ENCODE assay signal across 26 cellular contexts in genomic region chr9:3920586-3921582, GRCh38.
DNase-seq lines count a peak whose midpoint lies in the region; ATAC-seq, FAIRE-seq and TF ChIP-seq lines count a peak whose summit lies in the region.
"Had no signal": no experiment of that assay in that cellular context is flagged by ENCODE, and none has a peak within 500 bp of the region (broad histone marks: within the 10 kb centered on the region; RNA-seq: fewer than 3 reads in every experiment).

No MANE protein-coding gene starts in this region.

- no TSS peak for BruUV-seq in MCF 10A (replicated peaks; lab: Mats Ljungman, UMichigan)

- H3K9me3 Mint-ChIP-seq in MCF 10A (ENCODE audit: unreplicated experiment) = no peaks in the 10 kb centered on the region
- H3K9me3 Mint-ChIP-seq in type B pancreatic cell = no peaks in the 10 kb centered on the region
- H3K9me3 Mint-ChIP-seq in activated naive CD4-positive, alpha-beta T cell treated with anti-CD3 and anti-CD28 coated beads, Interleukin-2, amount 10 ng/mL, durations not matched to agents 7 days and 5 days = no peaks in the 10 kb centered on the region
- H3K9me3 Mint-ChIP-seq: activated naive CD4-positive, alpha-beta T cell treated with anti-CD3 and anti-CD28 coated beads, Interleukin-2, amount 50 U/mL, for 72 hours; activated T-helper 1 cell treated with anti-CD3 and anti-CD28 coated beads, Interleukin-12 subunit alpha, Interleukin-12 subunit beta, Interleukin-2, Interleukin-4 antibody, amounts not matched to agents 30 ng/mL and 10 ng/mL and 1 ng/mL, durations not matched to agents 14 hours and 24 hours and 36 hours; stimulated activated memory B cell treated with anti-CD40 and anti-IgM and Interleukin-4, amounts not matched to agents 10 μg/mL and 1 μg/mL and 100 μg/mL, for 72 hours had no signal

- H3K27me3 Mint-ChIP-seq in MCF 10A (ENCODE audit: insufficient read depth, unreplicated experiment) (no peaks in the 10 kb centered on the region), type B pancreatic cell (no peaks in the 10 kb centered on the region)
- no peaks in the 10 kb centered on the region for H3K27me3 Mint-ChIP-seq in activated naive CD4-positive, alpha-beta T cell treated with anti-CD3 and anti-CD28 coated beads, Interleukin-2, amount 10 ng/mL, durations not matched to agents 7 days and 5 days
- H3K27me3 Mint-ChIP-seq: stimulated activated memory B cell treated with anti-CD40 and anti-IgM and Interleukin-4, amounts not matched to agents 10 μg/mL and 1 μg/mL and 100 μg/mL, for 72 hours had no signal

- H3K4me1 ChIP-seq in breast epithelium (no peaks in the 10 kb centered on the region), keratinocyte (ENCODE audit: control insufficient read depth, extremely low read depth, insufficient read depth, low read length) (no peaks in the 10 kb centered on the region)
- H3K4me1 ChIP-seq: sigmoid colon had no signal

- H3K4me3 ChIP-seq in breast epithelium = no peak overlapping the region
- H3K4me3 ChIP-seq in bronchial epithelial cell (ENCODE audit: low read depth, low read length) = no peak overlapping the region
- H3K4me3 ChIP-seq in keratinocyte (ENCODE audit: control insufficient read depth in 2 of 3, extremely low read depth in 1 of 3, insufficient read depth in 2 of 3, low read depth in 1 of 3, low read length in 3 of 3) = no peak overlapping the region
- H3K4me3 ChIP-seq: ascending aorta, K562, sigmoid colon, upper lobe of left lung had no signal

- no peak overlapping the region for H3K27ac ChIP-seq in breast epithelium
- no peak overlapping the region for H3K27ac ChIP-seq in keratinocyte (ENCODE audit: control insufficient read depth, insufficient read depth, low read length)
- H3K27ac ChIP-seq: ascending aorta, neutrophil, sigmoid colon, upper lobe of left lung had no signal

- H3K36me3 Mint-ChIP-seq in MCF 10A (ENCODE audit: insufficient read depth, unreplicated experiment) = no peaks in the 10 kb centered on the region
- H3K36me3 Mint-ChIP-seq in type B pancreatic cell = peaks cover 3% of the 10 kb centered on the region
- H3K36me3 Mint-ChIP-seq in activated naive CD4-positive, alpha-beta T cell treated with anti-CD3 and anti-CD28 coated beads, Interleukin-2, amount 10 ng/mL, durations not matched to agents 7 days and 5 days = no peaks in the 10 kb centered on the region
- H3K36me3 Mint-ChIP-seq: activated naive CD4-positive, alpha-beta T cell treated with anti-CD3 and anti-CD28 coated beads, Interleukin-2, amount 50 U/mL, for 72 hours; CD4-positive, alpha-beta memory T cell; stimulated activated memory B cell treated with anti-CD40 and anti-IgM and Interleukin-4, amounts not matched to agents 10 μg/mL and 1 μg/mL and 100 μg/mL, for 72 hours had no signal

- H4K20me1 ChIP-seq in keratinocyte (ENCODE audit: control insufficient read depth, extremely low read depth, insufficient read depth, low read length) = no peaks in the 10 kb centered on the region

- POLR2A ChIA-PET in MCF 10A (lab: Yijun Ruan, JAX) = no interaction called here

- H3K9me3 ChIP-seq in breast epithelium (no peaks in the 10 kb centered on the region), keratinocyte (ENCODE audit: control insufficient read depth, low read depth, low read length) (no peaks in the 10 kb centered on the region)
- H3K9me3 ChIP-seq: ascending aorta, neutrophil, sigmoid colon, upper lobe of left lung had no signal

- H3K36me3 ChIP-seq in breast epithelium = no peaks in the 10 kb centered on the region
- H3K36me3 ChIP-seq in bronchial epithelial cell (ENCODE audit: control insufficient read depth, insufficient read depth, low read length) = no peaks in the 10 kb centered on the region
- H3K36me3 ChIP-seq in keratinocyte (ENCODE audit: control insufficient read depth in 2 of 2, extremely low read depth in 1 of 2, insufficient read depth in 2 of 2, low read length in 2 of 2) = no peaks in the 10 kb centered on the region
- H3K36me3 ChIP-seq: ascending aorta, neutrophil, sigmoid colon, upper lobe of left lung had no signal

- H3K27me3 ChIP-seq in breast epithelium = no peaks in the 10 kb centered on the region
- no peaks in the 10 kb centered on the region for H3K27me3 ChIP-seq in bronchial epithelial cell (ENCODE audit: control insufficient read depth, insufficient read depth, low read length)
- H3K27me3 ChIP-seq in keratinocyte (ENCODE audit: control insufficient read depth, extremely low read depth, insufficient read depth, low read length) = no peaks in the 10 kb centered on the region
- H3K27me3 ChIP-seq: ascending aorta, neutrophil, sigmoid colon, upper lobe of left lung had no signal

- CTCF ChIA-PET in MCF 10A (lab: Yijun Ruan, JAX) = interaction anchor here (0.5 to 0.7 kb wide), 3 partner anchors 46 to 740 kb away, joined by 3 to 5 read pairs (median 3); no protein-coding TSS in a partner anchor
- CTCF ChIA-PET in activated naive CD4-positive, alpha-beta T cell treated with anti-CD3 and anti-CD28 coated beads, Interleukin-2, amount 10 ng/mL, durations not matched to agents 7 days and 5 days (lab: Charles Lee) = no interaction called here

- in situ Hi-C loops in KBM-7 (cut with MboI; ENCODE audit: low pct_unique_long_range_greater_than_20kb, low sequenced_read_pairs) = no loop called here

- no peaks in the 10 kb centered on the region for H3K79me2 ChIP-seq in keratinocyte (ENCODE audit: control insufficient read depth, insufficient read depth, low read length)

- FAIRE-seq in bronchial epithelial cell (lab: Jason Lieb, UNC) = peak; percentile 81
- peak; percentile 39 for FAIRE-seq in keratinocyte (lab: Jason Lieb, UNC)
- FAIRE-seq: K562 had no signal

- no peak for TF ChIP-seq CTCF in MCF 10A (IDR thresholded peaks at IDR 0.05; ENCODE audit: unreplicated experiment)
- no peak for TF ChIP-seq CTCF in breast epithelium (IDR thresholded peaks at IDR 0.05)
- no peak for TF ChIP-seq CTCF in bronchial epithelial cell (IDR thresholded peaks at IDR 0.05; ENCODE audit: insufficient read depth, low read length, severe bottlenecking)
- TF ChIP-seq CTCF in keratinocyte (optimal IDR thresholded peaks at IDR 0.05 in 1 of 3, IDR thresholded peaks at IDR 0.05 in 1 of 3, conservative IDR thresholded peaks at IDR 0.05 in 1 of 3; ENCODE audit: extremely low read depth in 1 of 3, insufficient read depth in 2 of 3, low read length in 3 of 3) = no peak
- TF ChIP-seq CTCF in type B pancreatic cell (conservative IDR thresholded peaks at IDR 0.05) = no peak

- no peak overlapping the region for H3K4me2 ChIP-seq in keratinocyte (ENCODE audit: control insufficient read depth, extremely low read depth, insufficient read depth, low read depth, low read length)

- dilution Hi-C loops in keratinocyte (cut with MboI; ENCODE audit: extremely low pct_ligation_motif_present, low sequenced_read_pairs) = no loop called here

- no peak for ATAC-seq in HG02870 (IDR thresholded peaks at IDR 0.05; ENCODE audit: unreplicated experiment)
- ATAC-seq: activated naive CD4-positive, alpha-beta T cell treated with anti-CD3 and anti-CD28 coated beads, Interleukin-2, amount 50 U/mL, for 72 hours; K562; stimulated activated memory B cell treated with anti-CD40 and anti-IgM and Interleukin-4, amounts not matched to agents 10 μg/mL and 1 μg/mL and 100 μg/mL, for 72 hours had no signal

- no peaks in the 10 kb centered on the region for H3K9me1 ChIP-seq in keratinocyte (ENCODE audit: control insufficient read depth, extremely low read depth, insufficient read depth, low read length)

- no peak overlapping the region for H3K9ac ChIP-seq in keratinocyte (ENCODE audit: control insufficient read depth, extremely low read depth, insufficient read depth, low read length)

- H2AFZ ChIP-seq in keratinocyte (ENCODE audit: control insufficient read depth, low read length) = no peak overlapping the region

- TF ChIP-seq POLR2A in breast epithelium (IDR thresholded peaks at IDR 0.05) = no peak

- H3K27ac Mint-ChIP-seq in MCF 10A (ENCODE audit: low read depth, unreplicated experiment) = no peak overlapping the region
- peak overlapping the region; percentile 58 for H3K27ac Mint-ChIP-seq in type B pancreatic cell
- H3K27ac Mint-ChIP-seq in activated naive CD4-positive, alpha-beta T cell treated with anti-CD3 and anti-CD28 coated beads, Interleukin-2, amount 10 ng/mL, durations not matched to agents 7 days and 5 days = no peak overlapping the region
- H3K27ac Mint-ChIP-seq: activated naive CD4-positive, alpha-beta T cell treated with anti-CD3 and anti-CD28 coated beads, Interleukin-2, amount 50 U/mL, for 72 hours; activated T-helper 1 cell treated with anti-CD3 and anti-CD28 coated beads, Interleukin-12 subunit alpha, Interleukin-12 subunit beta, Interleukin-2, Interleukin-4 antibody, amounts not matched to agents 30 ng/mL and 10 ng/mL and 1 ng/mL, durations not matched to agents 14 hours and 24 hours and 36 hours; CD4-positive, alpha-beta memory T cell; stimulated activated memory B cell treated with anti-CD40 and anti-IgM and Interleukin-4, amounts not matched to agents 10 μg/mL and 1 μg/mL and 100 μg/mL, for 72 hours had no signal

- no peaks in the 10 kb centered on the region for H3K4me1 Mint-ChIP-seq in MCF 10A (ENCODE audit: insufficient read depth, unreplicated experiment)
- H3K4me1 Mint-ChIP-seq in type B pancreatic cell (ENCODE audit: unreplicated experiment) = peaks cover 3% of the 10 kb centered on the region
- no peaks in the 10 kb centered on the region for H3K4me1 Mint-ChIP-seq in activated naive CD4-positive, alpha-beta T cell treated with anti-CD3 and anti-CD28 coated beads, Interleukin-2, amount 10 ng/mL, durations not matched to agents 7 days and 5 days
- H3K4me1 Mint-ChIP-seq: CD4-positive, alpha-beta memory T cell; stimulated activated memory B cell treated with anti-CD40 and anti-IgM and Interleukin-4, amounts not matched to agents 10 μg/mL and 1 μg/mL and 100 μg/mL, for 72 hours had no signal

- intact Hi-C loops in MCF 10A (cut with micrococcal nuclease) = no loop called here
- intact Hi-C loops in breast epithelium (cut with DNase I; ENCODE audit: low total_unique reads) = no loop called here

- DNase-seq in MCF 10A (ENCODE audit: unreplicated experiment) (peak; percentile 17), breast epithelium (ENCODE audit: low spot score in 2 of 2) (no peak), bronchial epithelial cell (ENCODE audit: low read depth) (peak; percentile 39), keratinocyte (ENCODE audit: low read depth, low spot score) (no peak), type B pancreatic cell (ENCODE audit: extremely low spot score, unreplicated experiment) (no peak), KBM-7 (no peak)
- DNase-seq in activated naive CD4-positive, alpha-beta T cell treated with anti-CD3 and anti-CD28 coated beads, Interleukin-2, amount 10 ng/mL, durations not matched to agents 7 days and 5 days = no peak
- DNase-seq: activated CD4-positive, alpha-beta T cell treated with anti-CD3 and anti-CD28 coated beads, Interleukin-2, amount 50 U/mL, for 4 hours; CD4-positive, alpha-beta memory T cell; cerebellar nuclear complex; DMS 273 treated with DMSO at 0.1 percent for 48 hours; H7; kidney glomerular epithelial cell; NCI-H1436 treated with DMSO at 0.1 percent for 48 hours; NCI-H524; sigmoid colon; stimulated activated CD4-positive, alpha-beta T cell treated with anti-CD3 and anti-CD28 coated beads, Interleukin-4, amount 100 ng/mL, for 4 hours; substantia nigra had no signal

- H3K4me3 Mint-ChIP-seq in MCF 10A (ENCODE audit: unreplicated experiment) = no peak overlapping the region
- peak overlapping the region; percentile 5 for H3K4me3 Mint-ChIP-seq in type B pancreatic cell
- no peak overlapping the region for H3K4me3 Mint-ChIP-seq in activated naive CD4-positive, alpha-beta T cell treated with anti-CD3 and anti-CD28 coated beads, Interleukin-2, amount 10 ng/mL, durations not matched to agents 7 days and 5 days
- H3K4me3 Mint-ChIP-seq: activated T-helper 1 cell treated with anti-CD3 and anti-CD28 coated beads, Interleukin-12 subunit alpha, Interleukin-12 subunit beta, Interleukin-2, Interleukin-4 antibody, amounts not matched to agents 30 ng/mL and 10 ng/mL and 1 ng/mL, durations not matched to agents 14 hours and 24 hours and 36 hours; CD4-positive, alpha-beta memory T cell; stimulated activated memory B cell treated with anti-CD40 and anti-IgM and Interleukin-4, amounts not matched to agents 10 μg/mL and 1 μg/mL and 100 μg/mL, for 72 hours had no signal

Comparison
In these comparisons a context has a peak if more than half of its experiments do, and no peak if none do; other contexts are left out.
1. DNase-seq: peak in MCF 10A (single experiment) and bronchial epithelial cell (single experiment); none in breast epithelium (0 of 2), keratinocyte (single experiment), type B pancreatic cell (single experiment), activated naive CD4-positive, alpha-beta T cell treated with anti-CD3 and anti-CD28 coated beads, Interleukin-2, amount 10 ng/mL, durations not matched to agents 7 days and 5 days (single experiment) and KBM-7 (single experiment).